ENCODE assay signal across 8 cellular contexts in the genomic region with DNA sequence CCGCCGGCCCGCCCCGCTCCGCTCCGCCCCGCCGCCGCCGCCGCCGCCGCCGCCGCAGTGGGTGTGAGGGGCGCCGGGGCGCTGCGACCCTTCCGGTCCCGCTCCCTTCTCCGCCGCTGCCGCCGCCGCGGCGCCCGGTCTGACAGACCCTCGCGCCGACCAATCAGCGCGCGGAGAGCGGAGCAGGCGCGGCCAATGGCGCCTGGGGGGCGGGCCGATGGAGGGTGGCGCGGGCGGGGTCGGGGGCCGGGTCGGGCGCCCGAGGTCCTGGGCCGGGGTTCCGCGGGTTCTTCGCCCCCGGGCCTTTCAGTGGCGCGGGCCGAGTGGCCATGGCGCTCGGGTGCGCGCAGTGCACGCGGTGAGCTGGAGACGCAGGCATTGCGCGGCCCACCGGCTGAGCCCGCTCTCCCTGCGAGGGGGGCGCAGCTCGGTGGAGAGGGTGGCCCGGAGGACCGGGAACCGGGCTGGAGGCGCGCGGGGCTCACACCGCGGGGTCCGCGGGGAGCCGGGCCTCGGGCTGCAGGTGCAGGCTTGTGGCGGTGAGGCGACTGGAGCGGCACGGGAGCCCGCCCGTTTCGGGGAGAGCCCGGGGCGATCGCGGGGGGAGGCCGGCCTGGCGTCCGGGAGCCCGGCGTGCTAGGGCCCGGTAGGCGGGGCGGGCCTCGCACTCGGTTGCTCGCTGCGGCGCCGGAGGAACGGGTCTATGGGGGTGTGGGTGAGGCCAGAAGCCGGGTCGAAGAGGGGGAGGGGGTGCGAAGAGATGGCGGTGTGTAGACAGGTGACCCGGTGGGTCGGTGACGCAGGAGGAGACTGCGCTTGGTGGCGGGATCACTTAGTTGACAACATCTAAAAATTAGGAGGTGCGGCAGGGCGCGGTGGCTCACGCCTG. TPM values are rescaled to one million over a fixed set of nuclear protein-coding genes. Genes with fewer than 3 reads are reported as not detected.
A peak's percentile ranks its signal among the peaks of the same experiment; 100 is the strongest.
DNase-seq lines count a peak whose midpoint lies in the region; ATAC-seq and TF ChIP-seq lines count a peak whose summit lies in the region.

A gene (minus strand): TSS at position 141 of the 889 bp plus-strand sequence. CDS start 11,522 bp downstream, outside the sequence.

- DNase-seq in BE2C (peak; percentile 92), NCI-H69 (lab: John Stamatoyannopoulos, UW) (peak; percentile 95), lung (ENCODE audit: low spot score) (peak; percentile 82)
- DNase-seq in activated CD8-positive, alpha-beta T cell treated with anti-CD3 and anti-CD28 coated beads for 36 hours, result peak; percentile 88
- DNase-seq in stimulated activated CD4-positive, alpha-beta T cell treated with anti-CD3 and anti-CD28 coated beads, TNF-alpha, amount 100 ng/mL, for 24 hours (ENCODE audit: low read depth in 3 of 3), result peak; percentile 63 to 80 (median 68)

- H3K27me3 ChIP-seq in BE2C (no peaks in the 10 kb centered on the region), ectodermal cell (ENCODE audit: control insufficient read depth, insufficient read depth, low read length, poor library complexity, severe bottlenecking) (no peaks in the 10 kb centered on the region), lung (ENCODE audit: control insufficient read depth, insufficient read depth) (no peaks in the 10 kb centered on the region)

- whole genome bisulfite sequencing in ectodermal cell, 2 experiments, result 0 to 1% methylated on average over 122 of the region's 122 CpGs
- WGBS in lung, 2 donors, result 1% methylated on average over 94 to 122 of the region's 122 CpGs

- H3K9me3 Mint-ChIP-seq in activated CD8-positive, alpha-beta T cell treated with anti-CD3 and anti-CD28 coated beads for 36 hours, result no peaks in the 10 kb centered on the region

- H3K4me1 ChIP-seq in BE2C, result peaks cover 25% of the 10 kb centered on the region
- H3K4me1 ChIP-seq in ectodermal cell (ENCODE audit: control insufficient read depth, insufficient read depth, low read length), result peaks cover 7% of the 10 kb centered on the region
- peaks cover 0 to 7% of the 10 kb centered on the region in 2 donors for H3K4me1 ChIP-seq in lung (ENCODE audit: control insufficient read depth in 2 of 2, insufficient read depth in 2 of 2, low read length in 2 of 2)

- POLR2A ChIA-PET in activated CD8-positive, alpha-beta T cell treated with anti-CD3 and anti-CD28 coated beads for 36 hours (lab: Charles Lee), result interaction anchor here (0.5 kb wide), 1 partner anchor 251 kb away, joined by 3 read pairs; no protein-coding TSS in a partner anchor

- peaks cover 37% of the 10 kb centered on the region for H3K4me1 Mint-ChIP-seq in activated CD8-positive, alpha-beta T cell treated with anti-CD3 and anti-CD28 coated beads for 36 hours (ENCODE audit: low read depth)

- ATAC-seq in GM19043 (IDR thresholded peaks at IDR 0.05; ENCODE audit: low read depth, unreplicated experiment), result peak; percentile 79
- ATAC-seq in HG03342 (IDR thresholded peaks at IDR 0.05; ENCODE audit: unreplicated experiment), result peak; percentile 79
- ATAC-seq in activated CD8-positive, alpha-beta T cell treated with anti-CD3 and anti-CD28 coated beads for 36 hours, result peak; percentile 82
- peak; percentile 94 for ATAC-seq in lung (ENCODE audit: insufficient read depth, low FRiP score)

- H3K4me3 Mint-ChIP-seq in activated CD8-positive, alpha-beta T cell treated with anti-CD3 and anti-CD28 coated beads for 36 hours, result peak within 1 kb of the TSS; percentile 82

- H3K9me3 ChIP-seq in BE2C, result no peaks in the 10 kb centered on the region
- H3K9me3 ChIP-seq in ectodermal cell (ENCODE audit: control insufficient read depth, low read length), result no peaks in the 10 kb centered on the region
- H3K9me3 ChIP-seq in lung (ENCODE audit: control insufficient read depth in 2 of 2, insufficient read depth in 1 of 2, low read length in 1 of 2), result no peaks in the 10 kb centered on the region

- H3K27me3 Mint-ChIP-seq in activated CD8-positive, alpha-beta T cell treated with anti-CD3 and anti-CD28 coated beads for 36 hours, result no peaks in the 10 kb centered on the region

- H3K4me3 ChIP-seq in BE2C (ENCODE audit: low read depth, low read length), result peak within 1 kb of the TSS; percentile 84
- H3K4me3 ChIP-seq in ectodermal cell (ENCODE audit: insufficient read depth, low read depth, low read length), result peak within 1 kb of the TSS; percentile 74
- H3K4me3 ChIP-seq in lung, result peak within 1 kb of the TSS; percentile 91

- no peak within 1 kb of the TSS for H3K27ac ChIP-seq in ectodermal cell (ENCODE audit: insufficient read depth, low read depth, low read length, poor library complexity, severe bottlenecking)
- H3K27ac ChIP-seq in lung (ENCODE audit: low read depth in 1 of 2, low read length in 1 of 2), result peak within 1 kb of the TSS; percentile 78 to 91

- intact Hi-C loops in activated CD8-positive, alpha-beta T cell treated with anti-CD3 and anti-CD28 coated beads for 36 hours (cut with micrococcal nuclease), result loop anchor here (5.0 kb wide), 1 partner anchor 180 kb away; no protein-coding TSS in a partner anchor

- CTCF ChIA-PET in activated CD8-positive, alpha-beta T cell treated with anti-CD3 and anti-CD28 coated beads for 36 hours (lab: Charles Lee), result interaction anchor here (0.7 to 5.0 kb wide), 9 partner anchors 10 to 426 kb away, joined by 3 to 68 read pairs (median 5); no protein-coding TSS in a partner anchor

- H3K36me3 ChIP-seq in BE2C (no peaks in the 10 kb centered on the region), ectodermal cell (ENCODE audit: control insufficient read depth, insufficient read depth, low read length) (no peaks in the 10 kb centered on the region), lung (ENCODE audit: control insufficient read depth in 2 of 2, insufficient read depth in 2 of 2, low read length in 2 of 2) (no peaks in the 10 kb centered on the region)

- no peaks in the 10 kb centered on the region for H3K36me3 Mint-ChIP-seq in activated CD8-positive, alpha-beta T cell treated with anti-CD3 and anti-CD28 coated beads for 36 hours (ENCODE audit: low read depth)

- TF ChIP-seq CTCF in BE2C (IDR thresholded peaks at IDR 0.05; ENCODE audit: low read depth, low read length) (no peak), lung (IDR thresholded peaks at IDR 0.05; ENCODE audit: control extremely low read depth, extremely low read depth) (no peak)
- no peak for TF ChIP-seq CTCF in activated CD8-positive, alpha-beta T cell treated with anti-CD3 and anti-CD28 coated beads for 36 hours (IDR thresholded peaks at IDR 0.05)

- H3K27ac Mint-ChIP-seq in activated CD8-positive, alpha-beta T cell treated with anti-CD3 and anti-CD28 coated beads for 36 hours, result peak within 1 kb of the TSS; percentile 86

RNA-seq across cellular contexts. Expression of the gene that starts here (rescaled TPM):
- polyA plus RNA-seq in BE2C (2012; ENCODE audit: insufficient read depth, insufficient read length, low read depth), result 36.7 TPM
- 10 to 100 TPM; 31.8 to 33.2 TPM for total RNA-seq in activated CD8-positive, alpha-beta T cell treated with anti-CD3 and anti-CD28 coated beads for 36 hours
- polyA plus RNA-seq in ectodermal cell (2013, experiment 1 of 4), result 31.3 TPM
- polyA plus RNA-seq in ectodermal cell (2013, experiment 2 of 4), result 29.1 TPM
- 22.2 TPM for polyA plus RNA-seq in ectodermal cell (2013, experiment 3 of 4)
- polyA plus RNA-seq in ectodermal cell (2013, experiment 4 of 4), result 23.1 TPM
- 10 to 100 TPM; 30.5 to 38.1 TPM for total RNA-seq in lung
- polyA plus RNA-seq in lung, result 10 to 100 TPM; 13.1 to 16.6 TPM
